In genomic region chr10:28551086-28551485, GRCh38 we compare ENCODE assay signal across 14 cellular contexts. TPM values are rescaled to one million over a fixed set of nuclear protein-coding genes. Genes with fewer than 3 reads are reported as not detected.
A peak's percentile ranks its signal among the peaks of the same experiment; 100 is the strongest.
DNase-seq lines count a peak whose midpoint lies in the region; ATAC-seq, FAIRE-seq and TF ChIP-seq lines count a peak whose summit lies in the region.
"Had no signal": no experiment of that assay in that cellular context is flagged by ENCODE, and none has a peak within 500 bp of the region (broad histone marks: within the 10 kb centered on the region; RNA-seq: fewer than 3 reads in every experiment).

No MANE protein-coding gene starts in this region.

- CTCF ChIA-PET in CD4-positive, alpha-beta memory T cell (lab: Charles Lee; ENCODE audit: partially characterized antibody), result interaction anchor here (0.7 to 2.0 kb wide), 3 partner anchors 69 to 158 kb away, joined by 3 to 7 read pairs (median 5); no protein-coding TSS in a partner anchor
- CTCF ChIA-PET in T-cell (lab: Charles Lee), result interaction anchor here in 1 of 2 donors (0.6 to 1.0 kb wide), 6 partner anchors 10 to 115 kb away, joined by 3 to 5 read pairs (median 3); no protein-coding TSS in a partner anchor

- H3K9me3 Mint-ChIP-seq in CD4-positive, alpha-beta memory T cell, result peaks cover 0 to 3% (median 0%) of the 10 kb centered on the region in 8 donors
- H3K9me3 Mint-ChIP-seq in T-cell, result no peaks in the 10 kb centered on the region
- H3K9me3 Mint-ChIP-seq: activated naive CD4-positive, alpha-beta T cell treated with anti-CD3 and anti-CD28 coated beads, Interleukin-2, amount 10 ng/mL, durations not matched to agents 7 days and 5 days; stimulated activated memory B cell treated with anti-CD40 and anti-IgM and Interleukin-4, amounts not matched to agents 10 μg/mL and 1 μg/mL and 100 μg/mL, for 72 hours had no signal

- H3K4me1 ChIP-seq in CD4-positive, alpha-beta memory T cell (ENCODE audit: insufficient read depth, low read length), result peaks cover 85% of the 10 kb centered on the region
- H3K4me1 ChIP-seq in foreskin keratinocyte (peaks cover 19% of the 10 kb centered on the region), mucosa of descending colon (ENCODE audit: low read depth) (peaks cover 38% of the 10 kb centered on the region)

- FAIRE-seq in D721Med (lab: Jason Lieb, UNC), result peak; percentile 41

- intact Hi-C loops in CD4-positive, alpha-beta memory T cell (cut with micrococcal nuclease), result loop anchor here (2.0 kb wide), 1 partner anchor 16 kb away; no protein-coding TSS in a partner anchor
- intact Hi-C loops in mucosa of descending colon (cut with DNase I, micrococcal nuclease), result no loop called here

- H3K27me3 ChIP-seq in CD4-positive, alpha-beta memory T cell (ENCODE audit: insufficient read depth, low read length), result no peaks in the 10 kb centered on the region
- H3K27me3 ChIP-seq in foreskin keratinocyte, result no peaks in the 10 kb centered on the region
- H3K27me3 ChIP-seq: upper lobe of left lung had no signal

- peaks cover 44 to 64% of the 10 kb centered on the region in 2 donors for H3K36me3 Mint-ChIP-seq in CD4-positive, alpha-beta memory T cell
- peaks cover 64% of the 10 kb centered on the region for H3K36me3 Mint-ChIP-seq in T-cell

- H3K27ac Mint-ChIP-seq in CD4-positive, alpha-beta memory T cell, result peak overlapping the region; percentile 2 to 77 (median 47)
- peak overlapping the region; percentile 48 to 61 for H3K27ac Mint-ChIP-seq in T-cell
- H3K27ac Mint-ChIP-seq: activated naive CD4-positive, alpha-beta T cell treated with anti-CD3 and anti-CD28 coated beads, Interleukin-2, amount 10 ng/mL, durations not matched to agents 7 days and 5 days; stimulated activated memory B cell treated with anti-CD40 and anti-IgM and Interleukin-4, amounts not matched to agents 10 μg/mL and 1 μg/mL and 100 μg/mL, for 72 hours had no signal

- H3K4me3 ChIP-seq in CD4-positive, alpha-beta memory T cell (ENCODE audit: low read length in 2 of 2), result no peak overlapping the region
- no peak overlapping the region for H3K4me3 ChIP-seq in mucosa of descending colon
- H3K4me3 ChIP-seq: upper lobe of left lung had no signal

- H3K4me1 Mint-ChIP-seq in CD4-positive, alpha-beta memory T cell, result peaks cover 60 to 86% (median 76%) of the 10 kb centered on the region in 4 donors
- peaks cover 85 to 90% (median 87%) of the 10 kb centered on the region in 3 donors for H3K4me1 Mint-ChIP-seq in T-cell

- POLR2A ChIA-PET in CD4-positive, alpha-beta memory T cell (lab: Charles Lee; ENCODE audit: partially characterized antibody), result interaction anchor here (0.9 to 4.1 kb wide), 3 partner anchors 14 to 18 kb away, joined by 4 to 22 read pairs (median 16); partner anchors contain the start of gene WAC
- POLR2A ChIA-PET in T-cell (lab: Charles Lee), result interaction anchor here (0.5 to 2.2 kb wide), 9 partner anchors 8 to 1449 kb away, joined by 3 to 22 read pairs (median 4); no protein-coding TSS in a partner anchor

- H3K9me3 ChIP-seq in CD4-positive, alpha-beta memory T cell (ENCODE audit: control insufficient read depth in 1 of 2, low read length in 2 of 2), result no peaks in the 10 kb centered on the region
- H3K9me3 ChIP-seq in mucosa of descending colon, result no peaks in the 10 kb centered on the region
- H3K9me3 ChIP-seq: upper lobe of left lung had no signal

- H3K27ac ChIP-seq in CD4-positive, alpha-beta memory T cell (ENCODE audit: low read depth, low read length), result no peak overlapping the region
- H3K27ac ChIP-seq in foreskin keratinocyte, result no peak overlapping the region
- H3K27ac ChIP-seq: upper lobe of left lung had no signal

- TF ChIP-seq CTCF in D721Med (IDR thresholded peaks at IDR 0.05; ENCODE audit: insufficient read depth, missing control alignments) (no peak), foreskin keratinocyte (conservative IDR thresholded peaks at IDR 0.05) (no peak), mucosa of descending colon (IDR thresholded peaks at IDR 0.05) (no peak)

- no peak for ATAC-seq in T-cell (replicated peaks in 1 of 4)
- ATAC-seq in foreskin keratinocyte, result peak; percentile 18
- no peak for ATAC-seq in mucosa of descending colon
- ATAC-seq: stimulated activated memory B cell treated with anti-CD40 and anti-IgM and Interleukin-4, amounts not matched to agents 10 μg/mL and 1 μg/mL and 100 μg/mL, for 72 hours had no signal

- peaks cover 23% of the 10 kb centered on the region for H3K36me3 ChIP-seq in CD4-positive, alpha-beta memory T cell (ENCODE audit: insufficient read depth, low read length)
- no peaks in the 10 kb centered on the region for H3K36me3 ChIP-seq in mucosa of descending colon (ENCODE audit: low read depth)

- DNase-seq in CD4-positive, alpha-beta memory T cell, result no peak
- no peak for DNase-seq in D721Med (ENCODE audit: insufficient read length, low spot score)
- DNase-seq in T-cell, result no peak
- DNase-seq in foreskin keratinocyte, result no peak
- no peak for DNase-seq in NCI-H1436 treated with DMSO at 0.1 percent for 48 hours (lab: John Stamatoyannopoulos, UW)
- DNase-seq in NCI-H774 (lab: John Stamatoyannopoulos, UW), result no peak
- DNase-seq in mucosa of descending colon, result no peak
- DNase-seq in AG20443 (ENCODE audit: low spot score), result no peak
- DNase-seq: activated naive CD4-positive, alpha-beta T cell treated with anti-CD3 and anti-CD28 coated beads, Interleukin-2, amount 10 ng/mL, durations not matched to agents 7 days and 5 days; effector memory CD4-positive, alpha-beta T cell; NCI-H748 treated with DMSO at 0.1 percent for 48 hours; SW 1271; upper lobe of left lung had no signal

- no peaks in the 10 kb centered on the region for H3K27me3 Mint-ChIP-seq in CD4-positive, alpha-beta memory T cell
- no peaks in the 10 kb centered on the region for H3K27me3 Mint-ChIP-seq in T-cell
- H3K27me3 Mint-ChIP-seq: activated naive CD4-positive, alpha-beta T cell treated with anti-CD3 and anti-CD28 coated beads, Interleukin-2, amount 10 ng/mL, durations not matched to agents 7 days and 5 days; stimulated activated memory B cell treated with anti-CD40 and anti-IgM and Interleukin-4, amounts not matched to agents 10 μg/mL and 1 μg/mL and 100 μg/mL, for 72 hours had no signal

- peak overlapping the region in 6 of 8 donors; percentile 39 to 69 (median 58) for H3K4me3 Mint-ChIP-seq in CD4-positive, alpha-beta memory T cell
- H3K4me3 Mint-ChIP-seq in T-cell, result peak overlapping the region; percentile 22 to 39 (median 35)
- H3K4me3 Mint-ChIP-seq: activated naive CD4-positive, alpha-beta T cell treated with anti-CD3 and anti-CD28 coated beads, Interleukin-2, amount 10 ng/mL, durations not matched to agents 7 days and 5 days; stimulated activated memory B cell treated with anti-CD40 and anti-IgM and Interleukin-4, amounts not matched to agents 10 μg/mL and 1 μg/mL and 100 μg/mL, for 72 hours had no signal

RNA-seq across cellular contexts. Expression of gene WAC, which starts 18.2 kb away (rescaled TPM):
- 100 to 1,000 TPM; 170 to 174 TPM for total RNA-seq in CD4-positive, alpha-beta memory T cell
- 100 to 1,000 TPM in 1 of 2 donors, 10 to 100 TPM in 1; 44.1 to 114 TPM for polyA plus RNA-seq in CD4-positive, alpha-beta memory T cell
- total RNA-seq in T-cell (100 to 1,000 TPM; 142 to 184 (median 157) TPM), foreskin keratinocyte (72.8 and 73.4 TPM in 2 replicates), mucosa of descending colon (100 to 1,000 TPM in 2 of 3 donors, 10 to 100 TPM in 1; 85.7 to 212 (median 111) TPM)
- 17.1 and 23.4 TPM in 2 replicates for polyA plus RNA-seq in foreskin keratinocyte
